In genomic region chr20:38985060-38985459, GRCh38 we compare ENCODE assay signal across 14 cellular contexts. TPM values are rescaled to one million over a fixed set of nuclear protein-coding genes. Genes with fewer than 3 reads are reported as not detected.
DNase-seq lines count a peak whose midpoint lies in the region; ATAC-seq, FAIRE-seq and TF ChIP-seq lines count a peak whose summit lies in the region.
"Had no signal": no experiment of that assay in that cellular context is flagged by ENCODE, and none has a peak within 500 bp of the region (broad histone marks: within the 10 kb centered on the region; RNA-seq: fewer than 3 reads in every experiment).

No MANE protein-coding gene starts in this region.

- no peaks in the 10 kb centered on the region for H3K27me3 ChIP-seq in subcutaneous abdominal adipose tissue (ENCODE audit: control insufficient read depth in 5 of 5, insufficient read depth in 4 of 5, low read length in 5 of 5)

- peaks cover 19% of the 10 kb centered on the region for H3K36me3 Mint-ChIP-seq in HFFc6 (ENCODE audit: low read depth)
- peaks cover 20% of the 10 kb centered on the region for H3K36me3 Mint-ChIP-seq in activated CD4-positive, alpha-beta memory T cell treated with anti-CD3 and anti-CD28 coated beads, Interleukin-2, amount 10 ng/mL, durations not matched to agents 7 days and 5 days (ENCODE audit: low read depth)
- H3K36me3 Mint-ChIP-seq in activated naive CD4-positive, alpha-beta T cell treated with anti-CD3 and anti-CD28 coated beads, Interleukin-2, amount 10 ng/mL, durations not matched to agents 7 days and 5 days, result peaks cover 8% of the 10 kb centered on the region

- TF ChIP-seq CTCF in HFFc6 (IDR thresholded peaks at IDR 0.05) (no peak), kidney (IDR thresholded peaks at IDR 0.05; ENCODE audit: borderline replicate concordance, extremely low read depth, insufficient read depth) (no peak)

- intact Hi-C loops in kidney (cut with DNase I), result no loop called here

- POLR2A ChIA-PET in activated CD4-positive, alpha-beta memory T cell treated with anti-CD3 and anti-CD28 coated beads, Interleukin-2, amount 10 ng/mL, durations not matched to agents 7 days and 5 days (lab: Charles Lee), result no interaction called here

- H3K27me3 Mint-ChIP-seq in HFFc6 (ENCODE audit: insufficient read depth), result no peaks in the 10 kb centered on the region; the same call in 1 of the 2 replicates
- H3K27me3 Mint-ChIP-seq in activated CD4-positive, alpha-beta memory T cell treated with anti-CD3 and anti-CD28 coated beads, Interleukin-2, amount 10 ng/mL, durations not matched to agents 7 days and 5 days, result no peaks in the 10 kb centered on the region
- H3K27me3 Mint-ChIP-seq in activated naive CD4-positive, alpha-beta T cell treated with anti-CD3 and anti-CD28 coated beads, Interleukin-2, amount 10 ng/mL, durations not matched to agents 7 days and 5 days, result no peaks in the 10 kb centered on the region
- H3K27me3 Mint-ChIP-seq: activated naive CD8-positive, alpha-beta T cell treated with anti-CD3 and anti-CD28 coated beads for 36 hours had no signal

- no peak for ATAC-seq in GM19467 (IDR thresholded peaks at IDR 0.05; ENCODE audit: unreplicated experiment)
- ATAC-seq: GM23338 had no signal

- H3K27ac Mint-ChIP-seq in HFFc6, result peak overlapping the region; percentile 76
- H3K27ac Mint-ChIP-seq in activated CD4-positive, alpha-beta memory T cell treated with anti-CD3 and anti-CD28 coated beads, Interleukin-2, amount 10 ng/mL, durations not matched to agents 7 days and 5 days, result no peak overlapping the region
- H3K27ac Mint-ChIP-seq in activated naive CD4-positive, alpha-beta T cell treated with anti-CD3 and anti-CD28 coated beads, Interleukin-2, amount 10 ng/mL, durations not matched to agents 7 days and 5 days, result no peak overlapping the region
- H3K27ac Mint-ChIP-seq: activated naive CD8-positive, alpha-beta T cell treated with anti-CD3 and anti-CD28 coated beads for 36 hours; GM23338 had no signal

- no peaks in the 10 kb centered on the region for H3K9me3 ChIP-seq in kidney (ENCODE audit: control insufficient read depth in 1 of 2, low read length in 2 of 2)
- H3K9me3 ChIP-seq in subcutaneous abdominal adipose tissue (ENCODE audit: control insufficient read depth in 5 of 5, low read length in 5 of 5), result no peaks in the 10 kb centered on the region

- no peak for DNase-seq in HFFc6
- no peak for DNase-seq in kidney
- no peak for DNase-seq in activated CD4-positive, alpha-beta memory T cell treated with anti-CD3 and anti-CD28 coated beads, Interleukin-2, amount 10 ng/mL, durations not matched to agents 7 days and 5 days
- DNase-seq in activated naive CD4-positive, alpha-beta T cell treated with anti-CD3 and anti-CD28 coated beads, Interleukin-2, amount 10 ng/mL, durations not matched to agents 7 days and 5 days, result no peak
- DNase-seq in NCI-H774 (lab: John Stamatoyannopoulos, UW), result no peak
- DNase-seq: activated naive CD8-positive, alpha-beta T cell treated with anti-CD3 and anti-CD28 coated beads for 36 hours; cortex of kidney; KG1; posterior cingulate gyrus; stimulated activated CD4-positive, alpha-beta T cell treated with anti-CD3 and anti-CD28 coated beads, Interleukin-1b, Interleukin-23, amount 100 ng/mL, for 48 hours had no signal

- peaks cover 39% of the 10 kb centered on the region for H3K4me1 Mint-ChIP-seq in HFFc6 (ENCODE audit: low read depth)
- H3K4me1 Mint-ChIP-seq in activated CD4-positive, alpha-beta memory T cell treated with anti-CD3 and anti-CD28 coated beads, Interleukin-2, amount 10 ng/mL, durations not matched to agents 7 days and 5 days, result peaks cover 24% of the 10 kb centered on the region
- peaks cover 20% of the 10 kb centered on the region for H3K4me1 Mint-ChIP-seq in activated naive CD4-positive, alpha-beta T cell treated with anti-CD3 and anti-CD28 coated beads, Interleukin-2, amount 10 ng/mL, durations not matched to agents 7 days and 5 days

- CTCF ChIA-PET in activated CD4-positive, alpha-beta memory T cell treated with anti-CD3 and anti-CD28 coated beads, Interleukin-2, amount 10 ng/mL, durations not matched to agents 7 days and 5 days (lab: Charles Lee), result interaction anchor here (0.6 to 1.1 kb wide), 4 partner anchors 24 to 339 kb away, joined by 3 to 4 read pairs (median 4); partner anchors contain the start of gene FAM83D
- CTCF ChIA-PET in activated naive CD4-positive, alpha-beta T cell treated with anti-CD3 and anti-CD28 coated beads, Interleukin-2, amount 10 ng/mL, durations not matched to agents 7 days and 5 days (lab: Charles Lee), result interaction anchor here (1.4 kb wide), 1 partner anchor 12 kb away, joined by 3 read pairs; no protein-coding TSS in a partner anchor

- H3K27ac ChIP-seq in angular gyrus (ENCODE audit: low read depth, low read length) (peak overlapping the region; percentile 35), kidney (ENCODE audit: low read depth in 2 of 2, low read length in 2 of 2) (peak overlapping the region; percentile 59 to 73), subcutaneous abdominal adipose tissue (ENCODE audit: low read depth, low read length) (peak overlapping the region; percentile 55)

- no peak for FAIRE-seq in kidney (lab: Jason Lieb, UNC)

- no peak overlapping the region for H3K4me3 ChIP-seq in kidney (ENCODE audit: low read length in 2 of 2)
- no peak overlapping the region for H3K4me3 ChIP-seq in subcutaneous abdominal adipose tissue (ENCODE audit: low read depth in 1 of 5, low read length in 5 of 5)
- H3K4me3 ChIP-seq: GM23338 had no signal

- no peaks in the 10 kb centered on the region for H3K9me3 Mint-ChIP-seq in HFFc6
- no peaks in the 10 kb centered on the region for H3K9me3 Mint-ChIP-seq in activated CD4-positive, alpha-beta memory T cell treated with anti-CD3 and anti-CD28 coated beads, Interleukin-2, amount 10 ng/mL, durations not matched to agents 7 days and 5 days
- H3K9me3 Mint-ChIP-seq in activated naive CD4-positive, alpha-beta T cell treated with anti-CD3 and anti-CD28 coated beads, Interleukin-2, amount 10 ng/mL, durations not matched to agents 7 days and 5 days, result no peaks in the 10 kb centered on the region
- H3K9me3 Mint-ChIP-seq: activated naive CD8-positive, alpha-beta T cell treated with anti-CD3 and anti-CD28 coated beads for 36 hours; GM23338 had no signal

- H3K36me3 ChIP-seq in kidney (ENCODE audit: control insufficient read depth in 1 of 2, insufficient read depth in 2 of 2, low read length in 2 of 2) (peaks cover 0 to 3% of the 10 kb centered on the region in 2 donors), subcutaneous abdominal adipose tissue (ENCODE audit: control insufficient read depth in 5 of 5, insufficient read depth in 5 of 5, low read length in 5 of 5) (peaks cover 0 to 16% (median 12%) of the 10 kb centered on the region in 5 donors)

- H3K9ac ChIP-seq in kidney (ENCODE audit: low read length in 2 of 2) (no peak overlapping the region), subcutaneous abdominal adipose tissue (ENCODE audit: low read length in 5 of 5) (no peak overlapping the region)

- H3K4me1 ChIP-seq in kidney (ENCODE audit: control insufficient read depth in 1 of 2, insufficient read depth in 1 of 2, low read depth in 1 of 2, low read length in 2 of 2) (peaks cover 6 to 18% of the 10 kb centered on the region in 2 donors), subcutaneous abdominal adipose tissue (ENCODE audit: control insufficient read depth in 5 of 5, insufficient read depth in 5 of 5, low read length in 5 of 5) (peaks cover 5 to 29% (median 18%) of the 10 kb centered on the region in 5 donors)

- peak overlapping the region; percentile 64 for H3K4me3 Mint-ChIP-seq in HFFc6
- H3K4me3 Mint-ChIP-seq in activated CD4-positive, alpha-beta memory T cell treated with anti-CD3 and anti-CD28 coated beads, Interleukin-2, amount 10 ng/mL, durations not matched to agents 7 days and 5 days, result no peak overlapping the region
- H3K4me3 Mint-ChIP-seq in activated naive CD4-positive, alpha-beta T cell treated with anti-CD3 and anti-CD28 coated beads, Interleukin-2, amount 10 ng/mL, durations not matched to agents 7 days and 5 days, result no peak overlapping the region
- H3K4me3 Mint-ChIP-seq: activated naive CD8-positive, alpha-beta T cell treated with anti-CD3 and anti-CD28 coated beads for 36 hours; GM23338 had no signal

RNA-seq across cellular contexts. Expression of gene DHX35, which starts 22.9 kb away (rescaled TPM):
- 1 to 10 TPM; 5.7 to 7.6 (median 6.8) TPM for total RNA-seq in HFFc6 (2021; fragmentation: NEBNext Ultra II Directional; extraction: Animal tissue kit (Norgen Biotek cat#: 25700))
- 11.0 TPM for total RNA-seq in kidney
- 6.9 TPM for polyA plus RNA-seq in kidney (ENCODE audit: insufficient read depth, low read depth, low replicate concordance)
- 1 to 10 TPM; 7.1 to 7.2 TPM for total RNA-seq in activated CD4-positive, alpha-beta memory T cell treated with anti-CD3 and anti-CD28 coated beads, Interleukin-2, amount 10 ng/mL, durations not matched to agents 7 days and 5 days

RNA-seq across cellular contexts. Expression of gene FAM83D, which starts 58.8 kb away (rescaled TPM):
- total RNA-seq in HFFc6 (2021; fragmentation: NEBNext Ultra II Directional; extraction: Animal tissue kit (Norgen Biotek cat#: 25700)), result 10 to 100 TPM; 14.2 to 31.5 (median 29.2) TPM
- 0.79 TPM for total RNA-seq in kidney
- polyA plus RNA-seq in kidney (ENCODE audit: insufficient read depth, low read depth, low replicate concordance), result 1.2 TPM
- 10 to 100 TPM; 18.9 to 19.9 TPM for total RNA-seq in activated CD4-positive, alpha-beta memory T cell treated with anti-CD3 and anti-CD28 coated beads, Interleukin-2, amount 10 ng/mL, durations not matched to agents 7 days and 5 days
